Comparison of ENCODE assay signal across 20 cellular contexts in the genomic region with DNA sequence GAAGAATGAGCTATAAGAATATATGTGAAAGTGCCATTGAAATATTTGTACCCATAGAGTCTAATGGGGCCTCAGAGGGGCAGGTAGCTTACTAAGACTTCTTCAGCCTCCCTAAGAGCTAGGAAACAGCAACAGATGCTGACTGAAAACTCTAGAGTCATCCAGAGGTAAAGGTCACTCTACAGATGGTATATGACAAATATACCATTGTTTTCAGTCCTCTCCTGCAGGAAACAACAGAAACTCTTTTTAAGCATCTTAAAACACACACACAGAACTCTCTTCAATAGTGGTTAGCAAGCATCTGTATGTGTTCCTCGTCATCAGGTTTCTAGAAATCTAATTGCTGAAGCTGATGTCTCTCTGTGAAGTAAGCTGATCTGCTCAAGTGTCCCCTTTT.
DNase-seq lines count a peak whose midpoint lies in the region; ATAC-seq and TF ChIP-seq lines count a peak whose summit lies in the region.
"Had no signal": no experiment of that assay in that cellular context is flagged by ENCODE, and none has a peak within 500 bp of the region (broad histone marks: within the 10 kb centered on the region; RNA-seq: fewer than 3 reads in every experiment).

No MANE protein-coding gene starts in this region.

- no peaks in the 10 kb centered on the region for H4K20me1 ChIP-seq in DND-41 (ENCODE audit: insufficient read depth, low read length)
- no peaks in the 10 kb centered on the region for H4K20me1 ChIP-seq in neural progenitor cell (ENCODE audit: low read depth)

- H3K9me3 ChIP-seq in DND-41 (ENCODE audit: insufficient read depth, low read length, severe bottlenecking) (peaks cover 5% of the 10 kb centered on the region), neural progenitor cell (ENCODE audit: low read depth) (no peaks in the 10 kb centered on the region)
- H3K9me3 ChIP-seq: Caco-2, SJCRH30 had no signal

- H3K4me2 ChIP-seq in DND-41 (ENCODE audit: insufficient read depth, low read length) (no peak overlapping the region), neural progenitor cell (no peak overlapping the region)

- no peak for TF ChIP-seq CTCF in DND-41 (IDR thresholded peaks at IDR 0.05; ENCODE audit: borderline replicate concordance, extremely low read depth, low read length, poor library complexity, severe bottlenecking)
- TF ChIP-seq CTCF in neural progenitor cell (IDR thresholded peaks at IDR 0.05), result no peak

- in situ Hi-C loops in SK-MEL-5 (cut with HindIII; ENCODE audit: low pct_unique_long_range_greater_than_20kb, low sequenced_read_pairs), result no loop called here

- CTCF ChIA-PET in activated CD4-positive, alpha-beta T cell treated with anti-CD3 and anti-CD28 coated beads for 36 hours (lab: Charles Lee), result interaction anchor here (0.6 to 0.9 kb wide), 2 partner anchors 333 to 927 kb away, joined by 3 to 4 read pairs; no protein-coding TSS in a partner anchor
- CTCF ChIA-PET in activated CD4-positive, alpha-beta memory T cell treated with anti-CD3 and anti-CD28 coated beads, Interleukin-2, amount 10 ng/mL, durations not matched to agents 7 days and 5 days (lab: Charles Lee), result interaction anchor here (0.7 kb wide), 1 partner anchor 10 kb away, joined by 3 read pairs; no protein-coding TSS in a partner anchor

- no peaks in the 10 kb centered on the region for H3K36me3 Mint-ChIP-seq in activated CD4-positive, alpha-beta T cell treated with anti-CD3 and anti-CD28 coated beads for 36 hours (ENCODE audit: low read depth)
- H3K36me3 Mint-ChIP-seq in neural progenitor cell, result no peaks in the 10 kb centered on the region
- no peaks in the 10 kb centered on the region for H3K36me3 Mint-ChIP-seq in activated CD4-positive, alpha-beta memory T cell treated with anti-CD3 and anti-CD28 coated beads, Interleukin-2, amount 10 ng/mL, durations not matched to agents 7 days and 5 days (ENCODE audit: low read depth)
- H3K36me3 Mint-ChIP-seq in natural killer cell treated with Interleukin-12 subunit alpha and Interleukin-12 subunit beta and Interleukin-15 and Interleukin-18, amount 100 ng/mL, for 72 hours, result no peaks in the 10 kb centered on the region

- H3K27me3 Mint-ChIP-seq in activated CD4-positive, alpha-beta T cell treated with anti-CD3 and anti-CD28 coated beads for 36 hours, result no peaks in the 10 kb centered on the region
- H3K27me3 Mint-ChIP-seq in neural progenitor cell (ENCODE audit: insufficient read depth, low read depth), result peaks cover 9% of the 10 kb centered on the region
- no peaks in the 10 kb centered on the region for H3K27me3 Mint-ChIP-seq in activated CD4-positive, alpha-beta memory T cell treated with anti-CD3 and anti-CD28 coated beads, Interleukin-2, amount 10 ng/mL, durations not matched to agents 7 days and 5 days
- no peaks in the 10 kb centered on the region for H3K27me3 Mint-ChIP-seq in natural killer cell treated with Interleukin-12 subunit alpha and Interleukin-12 subunit beta and Interleukin-15 and Interleukin-18, amount 100 ng/mL, for 72 hours

- peaks cover 3% of the 10 kb centered on the region for H3K9me3 Mint-ChIP-seq in activated CD4-positive, alpha-beta T cell treated with anti-CD3 and anti-CD28 coated beads for 36 hours (ENCODE audit: low read depth)
- H3K9me3 Mint-ChIP-seq in neural progenitor cell, result peaks cover 4% of the 10 kb centered on the region
- no peaks in the 10 kb centered on the region for H3K9me3 Mint-ChIP-seq in activated CD4-positive, alpha-beta memory T cell treated with anti-CD3 and anti-CD28 coated beads, Interleukin-2, amount 10 ng/mL, durations not matched to agents 7 days and 5 days
- no peaks in the 10 kb centered on the region for H3K9me3 Mint-ChIP-seq in natural killer cell treated with Interleukin-12 subunit alpha and Interleukin-12 subunit beta and Interleukin-15 and Interleukin-18, amount 100 ng/mL, for 72 hours

- no peaks in the 10 kb centered on the region; the same call in 1 of the 2 replicates for H3K36me3 ChIP-seq in DND-41 (ENCODE audit: insufficient read depth, low read length)
- H3K36me3 ChIP-seq in neural progenitor cell, result no peaks in the 10 kb centered on the region
- H3K36me3 ChIP-seq: SJCRH30 had no signal

- intact Hi-C loops in activated CD4-positive, alpha-beta T cell treated with anti-CD3 and anti-CD28 coated beads for 36 hours (cut with DNase I, micrococcal nuclease), result no loop called here

- H3K4me3 Mint-ChIP-seq in activated CD4-positive, alpha-beta T cell treated with anti-CD3 and anti-CD28 coated beads for 36 hours, result no peak overlapping the region
- H3K4me3 Mint-ChIP-seq in neural progenitor cell, result no peak overlapping the region
- no peak overlapping the region for H3K4me3 Mint-ChIP-seq in activated CD4-positive, alpha-beta memory T cell treated with anti-CD3 and anti-CD28 coated beads, Interleukin-2, amount 10 ng/mL, durations not matched to agents 7 days and 5 days
- H3K4me3 Mint-ChIP-seq in natural killer cell treated with Interleukin-12 subunit alpha and Interleukin-12 subunit beta and Interleukin-15 and Interleukin-18, amount 100 ng/mL, for 72 hours, result no peak overlapping the region

- no peak overlapping the region for H3K27ac Mint-ChIP-seq in activated CD4-positive, alpha-beta T cell treated with anti-CD3 and anti-CD28 coated beads for 36 hours
- H3K27ac Mint-ChIP-seq in neural progenitor cell, result peak overlapping the region; percentile 36
- no peak overlapping the region for H3K27ac Mint-ChIP-seq in activated CD4-positive, alpha-beta memory T cell treated with anti-CD3 and anti-CD28 coated beads, Interleukin-2, amount 10 ng/mL, durations not matched to agents 7 days and 5 days
- no peak overlapping the region for H3K27ac Mint-ChIP-seq in natural killer cell treated with Interleukin-12 subunit alpha and Interleukin-12 subunit beta and Interleukin-15 and Interleukin-18, amount 100 ng/mL, for 72 hours

- no peaks in the 10 kb centered on the region for H3K27me3 ChIP-seq in DND-41 (ENCODE audit: insufficient read depth, low read length, poor library complexity)
- H3K27me3 ChIP-seq in neural progenitor cell, result no peaks in the 10 kb centered on the region
- H3K27me3 ChIP-seq: SJCRH30 had no signal

- H3F3A ChIP-seq in neural progenitor cell (ENCODE audit: low read depth), result no peaks in the 10 kb centered on the region

- peak; percentile 57 for ATAC-seq in activated CD4-positive, alpha-beta T cell treated with anti-CD3 and anti-CD28 coated beads for 36 hours
- no peak for ATAC-seq in DND-41 (ENCODE audit: insufficient read depth, low read depth)
- no peak for ATAC-seq in natural killer cell treated with Interleukin-12 subunit alpha and Interleukin-12 subunit beta and Interleukin-15 and Interleukin-18, amount 100 ng/mL, for 72 hours

- H3K9ac ChIP-seq in DND-41 (ENCODE audit: low read depth, low read length) (no peak overlapping the region), neural progenitor cell (no peak overlapping the region)

- H3K27ac ChIP-seq in DND-41 (ENCODE audit: low read length) (peak overlapping the region; percentile 34; the same call in 1 of the 2 replicates), neural progenitor cell (no peak overlapping the region)
- H3K27ac ChIP-seq: 22Rv1, C4-2B, SJCRH30 had no signal

- no peak overlapping the region for H3K4me3 ChIP-seq in DND-41 (ENCODE audit: low read depth in 1 of 2, low read length in 2 of 2)
- H3K4me3 ChIP-seq in neural progenitor cell, result no peak overlapping the region
- H3K4me3 ChIP-seq: SJCRH30 had no signal

- H3K79me2 ChIP-seq in DND-41 (ENCODE audit: insufficient read depth, low read length) (no peaks in the 10 kb centered on the region), neural progenitor cell (ENCODE audit: low read depth) (no peaks in the 10 kb centered on the region)

- peaks cover 62% of the 10 kb centered on the region for H3K4me1 ChIP-seq in DND-41 (ENCODE audit: insufficient read depth, low read length)
- peaks cover 15% of the 10 kb centered on the region for H3K4me1 ChIP-seq in neural progenitor cell
- H3K4me1 ChIP-seq: SJCRH30 had no signal

- peaks cover 38% of the 10 kb centered on the region for H3K4me1 Mint-ChIP-seq in activated CD4-positive, alpha-beta T cell treated with anti-CD3 and anti-CD28 coated beads for 36 hours
- H3K4me1 Mint-ChIP-seq in neural progenitor cell, result peaks cover 41% of the 10 kb centered on the region
- H3K4me1 Mint-ChIP-seq in activated CD4-positive, alpha-beta memory T cell treated with anti-CD3 and anti-CD28 coated beads, Interleukin-2, amount 10 ng/mL, durations not matched to agents 7 days and 5 days, result peaks cover 11% of the 10 kb centered on the region
- no peaks in the 10 kb centered on the region for H3K4me1 Mint-ChIP-seq in natural killer cell treated with Interleukin-12 subunit alpha and Interleukin-12 subunit beta and Interleukin-15 and Interleukin-18, amount 100 ng/mL, for 72 hours (ENCODE audit: low read depth in 2 of 2)

- no peak for DNase-seq in activated CD4-positive, alpha-beta T cell treated with anti-CD3 and anti-CD28 coated beads for 36 hours
- no peak for DNase-seq in activated CD4-positive, alpha-beta T cell treated with anti-CD3 and anti-CD28 coated beads for 4 hours
- DNase-seq in DND-41 (no peak), SK-MEL-5 (ENCODE audit: low read depth, low spot score) (peak; percentile 25), neural progenitor cell (ENCODE audit: low spot score) (no peak), NCI-H2196 treated with DMSO at 0.1 percent for 48 hours (lab: John Stamatoyannopoulos, UW; ENCODE audit: unreplicated experiment) (no peak)
- no peak for DNase-seq in activated CD4-positive, alpha-beta memory T cell treated with anti-CD3 and anti-CD28 coated beads, Interleukin-2, amount 10 ng/mL, durations not matched to agents 7 days and 5 days
- DNase-seq in natural killer cell treated with Interleukin-12 subunit alpha and Interleukin-12 subunit beta and Interleukin-15 and Interleukin-18, amount 100 ng/mL, for 72 hours (ENCODE audit: low spot score), result no peak
- DNase-seq: Caco-2, KG1, MV-4-11, NCI-H1105 treated with DMSO at 0.1 percent for 48 hours, NCI-H2081, NCI-H2171, NCI-H446, NCI-H526, OCI-M1, SJCRH30 had no signal

- POLR2A ChIA-PET in activated CD4-positive, alpha-beta T cell treated with anti-CD3 and anti-CD28 coated beads for 36 hours (lab: Charles Lee), result no interaction called here
- POLR2A ChIA-PET in activated CD4-positive, alpha-beta memory T cell treated with anti-CD3 and anti-CD28 coated beads, Interleukin-2, amount 10 ng/mL, durations not matched to agents 7 days and 5 days (lab: Charles Lee), result no interaction called here

- H2AFZ ChIP-seq in DND-41 (ENCODE audit: low read depth, low read length), result no peak overlapping the region
- H2AFZ ChIP-seq in neural progenitor cell (replicated peaks), result peak overlapping the region; percentile 57
